Comparison of ENCODE assay signal across 12 cellular contexts in genomic region chr10:92420554-92421275, GRCh38.
DNase-seq lines count a peak whose midpoint lies in the region; ATAC-seq and TF ChIP-seq lines count a peak whose summit lies in the region.
"Had no signal": no experiment of that assay in that cellular context is flagged by ENCODE, and none has a peak within 500 bp of the region (broad histone marks: within the 10 kb centered on the region; RNA-seq: fewer than 3 reads in every experiment).

No MANE protein-coding gene starts in this region.

- H3K9me3 ChIP-seq in mucosa of rectum (ENCODE audit: control insufficient read depth in 2 of 2, low read length in 2 of 2) (no peaks in the 10 kb centered on the region), tibial nerve (peaks cover 0 to 6% (median 0%) of the 10 kb centered on the region in 4 donors)

- no peak for TF ChIP-seq EP300 in tibial nerve (IDR thresholded peaks at IDR 0.05)

- H3K9me3 Mint-ChIP-seq in activated CD8-positive, alpha-beta memory T cell treated with anti-CD3 and anti-CD28 coated beads, Interleukin-2, amount 10 ng/mL, durations not matched to agents 7 days and 5 days (ENCODE audit: low read depth) = peaks cover 2% of the 10 kb centered on the region

- TF ChIP-seq CTCF in fibroblast of mammary gland (conservative IDR thresholded peaks at IDR 0.05; ENCODE audit: control insufficient read depth, insufficient read depth, low read depth, low read length) (no peak), tibial nerve (IDR thresholded peaks at IDR 0.05) (no peak)

- H3K27me3 Mint-ChIP-seq in activated CD8-positive, alpha-beta memory T cell treated with anti-CD3 and anti-CD28 coated beads, Interleukin-2, amount 10 ng/mL, durations not matched to agents 7 days and 5 days = peaks cover 48% of the 10 kb centered on the region

- no peak for DNase-seq in activated CD8-positive, alpha-beta memory T cell treated with anti-CD3 and anti-CD28 coated beads, Interleukin-2, amount 10 ng/mL, durations not matched to agents 7 days and 5 days
- DNase-seq in activated CD8-positive, alpha-beta memory T cell treated with anti-CD3 and anti-CD28 coated beads for 24 hours = no peak
- no peak for DNase-seq in fibroblast of mammary gland (ENCODE audit: low read depth)
- no peak for DNase-seq in tibial nerve (ENCODE audit: low spot score in 2 of 2)
- DNase-seq: ACHN; activated CD4-positive, CD25-positive, alpha-beta regulatory T cell; NCI-H526; stimulated activated CD4-positive, alpha-beta T cell treated with anti-CD3 and anti-CD28 coated beads, Interleukin-4, amount 100 ng/mL, for 24 hours had no signal

- no peak for TF ChIP-seq POLR2A in tibial nerve (IDR thresholded peaks at IDR 0.05)

- no peak for ATAC-seq in activated CD8-positive, alpha-beta memory T cell treated with anti-CD3 and anti-CD28 coated beads, Interleukin-2, amount 10 ng/mL, durations not matched to agents 7 days and 5 days
- ATAC-seq in GM18907 (IDR thresholded peaks at IDR 0.05; ENCODE audit: unreplicated experiment) = no peak
- ATAC-seq in GM19023 (IDR thresholded peaks at IDR 0.05; ENCODE audit: unreplicated experiment) = no peak
- no peak for ATAC-seq in GM21526 (IDR thresholded peaks at IDR 0.05; ENCODE audit: low FRiP score, unreplicated experiment)

- H3K4me1 Mint-ChIP-seq in activated CD8-positive, alpha-beta memory T cell treated with anti-CD3 and anti-CD28 coated beads, Interleukin-2, amount 10 ng/mL, durations not matched to agents 7 days and 5 days = peaks cover 12% of the 10 kb centered on the region

- no peak overlapping the region for H3K9ac ChIP-seq in mucosa of rectum (ENCODE audit: low read depth in 1 of 2, low read length in 2 of 2)

- H3K36me3 ChIP-seq in mucosa of rectum (ENCODE audit: control insufficient read depth in 2 of 2, insufficient read depth in 2 of 2, low read length in 2 of 2) (no peaks in the 10 kb centered on the region), tibial nerve (no peaks in the 10 kb centered on the region)

- peaks cover 0 to 17% of the 10 kb centered on the region in 2 donors for H3K27me3 ChIP-seq in mucosa of rectum (ENCODE audit: control insufficient read depth in 2 of 2, insufficient read depth in 2 of 2, low read length in 2 of 2)
- peaks cover 0 to 26% of the 10 kb centered on the region in 2 donors for H3K27me3 ChIP-seq in tibial nerve

- CTCF ChIA-PET in activated CD8-positive, alpha-beta memory T cell treated with anti-CD3 and anti-CD28 coated beads, Interleukin-2, amount 10 ng/mL, durations not matched to agents 7 days and 5 days (lab: Charles Lee) = no interaction called here

- peak overlapping the region; percentile 5 for H3K4me3 Mint-ChIP-seq in activated CD8-positive, alpha-beta memory T cell treated with anti-CD3 and anti-CD28 coated beads, Interleukin-2, amount 10 ng/mL, durations not matched to agents 7 days and 5 days

- H3K4me1 ChIP-seq in mucosa of rectum (ENCODE audit: control insufficient read depth in 2 of 2, insufficient read depth in 2 of 2, low read length in 2 of 2) (peaks cover 0 to 5% of the 10 kb centered on the region in 2 donors), tibial nerve (peaks cover 0 to 8% (median 5%) of the 10 kb centered on the region in 4 donors)

- 18 to 19% methylated on average over 39 to 45 of the region's 46 CpGs for WGBS in tibial nerve, 2 donors

- H3K36me3 Mint-ChIP-seq in activated CD8-positive, alpha-beta memory T cell treated with anti-CD3 and anti-CD28 coated beads, Interleukin-2, amount 10 ng/mL, durations not matched to agents 7 days and 5 days = peaks cover 6% of the 10 kb centered on the region

- no peak overlapping the region for H3K27ac ChIP-seq in mucosa of rectum (ENCODE audit: low read depth in 2 of 2, low read length in 2 of 2)
- H3K27ac ChIP-seq in tibial nerve = no peak overlapping the region

- peak overlapping the region; percentile 20 for H3K4me3 ChIP-seq in fibroblast of mammary gland (ENCODE audit: control insufficient read depth, low read depth, low read length)
- H3K4me3 ChIP-seq in mucosa of rectum (ENCODE audit: low read length in 2 of 2) = peak overlapping the region; percentile 32 to 53
- H3K4me3 ChIP-seq in tibial nerve = peak overlapping the region; percentile 1 to 46 (median 39)

- no peak overlapping the region for H3K27ac Mint-ChIP-seq in activated CD8-positive, alpha-beta memory T cell treated with anti-CD3 and anti-CD28 coated beads, Interleukin-2, amount 10 ng/mL, durations not matched to agents 7 days and 5 days
